ENCODE assay signal across 9 cellular contexts in genomic region chr1:32991819-32992488, GRCh38. TPM values are rescaled to one million over a fixed set of nuclear protein-coding genes. Genes with fewer than 3 reads are reported as not detected.
DNase-seq lines count a peak whose midpoint lies in the region; ATAC-seq and TF ChIP-seq lines count a peak whose summit lies in the region.
"Had no signal": no experiment of that assay in that cellular context is flagged by ENCODE, and none has a peak within 500 bp of the region (broad histone marks: within the 10 kb centered on the region; RNA-seq: fewer than 3 reads in every experiment).

No MANE protein-coding gene starts in this region.

- peak overlapping the region; percentile 33 for H3K4me3 Mint-ChIP-seq in HFFc6
- peak overlapping the region; percentile 53 for H3K4me3 Mint-ChIP-seq in activated T-helper 2 cell treated with anti-CD3 and anti-CD28 coated beads, Interferon-gamma antibody, Interleukin-2, Interleukin-4, amounts not matched to agents 10 μg/mL and 5 μg/mL and 100 μg/mL, durations not matched to agents 14 hours and 24 hours and 36 hours (ENCODE audit: low read depth)

- no peaks in the 10 kb centered on the region for H4K20me1 ChIP-seq in osteoblast (ENCODE audit: insufficient read depth, low read length)

- peaks cover 38% of the 10 kb centered on the region for H3K4me1 ChIP-seq in osteoblast (ENCODE audit: insufficient read depth, low read length)

- TF ChIP-seq CTCF in HFFc6 (IDR thresholded peaks at IDR 0.05), result no peak
- TF ChIP-seq CTCF in osteoblast (IDR thresholded peaks at IDR 0.05; ENCODE audit: extremely low read depth, low read depth, low read length), result no peak

- peak overlapping the region; percentile 89 for H3K27ac ChIP-seq in osteoblast (ENCODE audit: low read depth, low read length)
- H3K27ac ChIP-seq: cardiac muscle cell had no signal

- H3K36me3 Mint-ChIP-seq in HFFc6 (ENCODE audit: low read depth), result no peaks in the 10 kb centered on the region
- H3K36me3 Mint-ChIP-seq in activated T-helper 2 cell treated with anti-CD3 and anti-CD28 coated beads, Interferon-gamma antibody, Interleukin-2, Interleukin-4, amounts not matched to agents 10 μg/mL and 5 μg/mL and 100 μg/mL, durations not matched to agents 14 hours and 24 hours and 36 hours (ENCODE audit: low read depth), result peaks cover 9% of the 10 kb centered on the region

- peaks cover 53% of the 10 kb centered on the region for H3K4me1 Mint-ChIP-seq in HFFc6 (ENCODE audit: low read depth)
- H3K4me1 Mint-ChIP-seq in activated T-helper 2 cell treated with anti-CD3 and anti-CD28 coated beads, Interferon-gamma antibody, Interleukin-2, Interleukin-4, amounts not matched to agents 10 μg/mL and 5 μg/mL and 100 μg/mL, durations not matched to agents 14 hours and 24 hours and 36 hours (ENCODE audit: low read depth), result peaks cover 54% of the 10 kb centered on the region

- DNase-seq in HFFc6 (no peak), osteoblast (ENCODE audit: insufficient read length, low spot score, missing footprints) (no peak), hypothalamus (lab: John Stamatoyannopoulos, UW) (no peak), inferior parietal cortex (ENCODE audit: extremely low spot score) (no peak), AG08396 (ENCODE audit: low spot score) (no peak)
- DNase-seq in activated T-helper 2 cell treated with anti-CD3 and anti-CD28 coated beads, Interferon-gamma antibody, Interleukin-2, Interleukin-4, amounts not matched to agents 10 μg/mL and 5 μg/mL and 100 μg/mL, durations not matched to agents 14 hours and 24 hours and 36 hours (ENCODE audit: low spot score), result no peak
- no peak for DNase-seq in activated CD4-positive, alpha-beta T cell treated with anti-CD3 and anti-CD28 coated beads for 1 hour

- peak; percentile 32 for ATAC-seq in GM18867 (IDR thresholded peaks at IDR 0.05; ENCODE audit: unreplicated experiment)

- H3K79me2 ChIP-seq in osteoblast (ENCODE audit: insufficient read depth, low read length), result no peaks in the 10 kb centered on the region

- H3K9me3 Mint-ChIP-seq in HFFc6, result no peaks in the 10 kb centered on the region
- no peaks in the 10 kb centered on the region for H3K9me3 Mint-ChIP-seq in activated T-helper 2 cell treated with anti-CD3 and anti-CD28 coated beads, Interferon-gamma antibody, Interleukin-2, Interleukin-4, amounts not matched to agents 10 μg/mL and 5 μg/mL and 100 μg/mL, durations not matched to agents 14 hours and 24 hours and 36 hours

- no peaks in the 10 kb centered on the region for H3K9me3 ChIP-seq in osteoblast (ENCODE audit: low read depth, low read length)

- intact Hi-C loops in activated T-helper 2 cell treated with anti-CD3 and anti-CD28 coated beads, Interferon-gamma antibody, Interleukin-2, Interleukin-4, amounts not matched to agents 10 μg/mL and 5 μg/mL and 100 μg/mL, durations not matched to agents 14 hours and 24 hours and 36 hours (cut with micrococcal nuclease), result loop anchor here (1.0 kb wide), 3 partner anchors 11 to 193 kb away; partner anchors contain the start of gene RNF19B

- peak overlapping the region; percentile 15 for H3K4me2 ChIP-seq in osteoblast (ENCODE audit: insufficient read depth, low read length)

- no peaks in the 10 kb centered on the region; the same call in 1 of the 2 replicates for H3K27me3 Mint-ChIP-seq in HFFc6 (ENCODE audit: insufficient read depth)
- H3K27me3 Mint-ChIP-seq in activated T-helper 2 cell treated with anti-CD3 and anti-CD28 coated beads, Interferon-gamma antibody, Interleukin-2, Interleukin-4, amounts not matched to agents 10 μg/mL and 5 μg/mL and 100 μg/mL, durations not matched to agents 14 hours and 24 hours and 36 hours (ENCODE audit: low read depth), result no peaks in the 10 kb centered on the region

- no peaks in the 10 kb centered on the region for H3K27me3 ChIP-seq in osteoblast (ENCODE audit: insufficient read depth, low read length)
- H3K27me3 ChIP-seq: cardiac muscle cell had no signal

- peak overlapping the region; percentile 89 for H3K27ac Mint-ChIP-seq in HFFc6
- H3K27ac Mint-ChIP-seq in activated T-helper 2 cell treated with anti-CD3 and anti-CD28 coated beads, Interferon-gamma antibody, Interleukin-2, Interleukin-4, amounts not matched to agents 10 μg/mL and 5 μg/mL and 100 μg/mL, durations not matched to agents 14 hours and 24 hours and 36 hours, result peak overlapping the region; percentile 90

- no peak overlapping the region for H2AFZ ChIP-seq in osteoblast (ENCODE audit: low read length)

- no peak overlapping the region for H3K4me3 ChIP-seq in osteoblast (ENCODE audit: insufficient read depth, low read length)
- H3K4me3 ChIP-seq: cardiac muscle cell had no signal

- H3K36me3 ChIP-seq in osteoblast (ENCODE audit: insufficient read depth, low read length), result no peaks in the 10 kb centered on the region
- H3K36me3 ChIP-seq: cardiac muscle cell had no signal

RNA-seq across cellular contexts. Expression of gene RNF19B, which starts 27.3 kb away (rescaled TPM):
- 10 to 100 TPM in 3 of 6 experiments, 1 to 10 TPM in 3; 9.4 to 10.6 (median 9.9) TPM for total RNA-seq in HFFc6 (2021; fragmentation: NEBNext Ultra II Directional; extraction: Animal tissue kit (Norgen Biotek cat#: 25700))
- total RNA-seq in activated T-helper 2 cell treated with anti-CD3 and anti-CD28 coated beads, Interferon-gamma antibody, Interleukin-2, Interleukin-4, amounts not matched to agents 10 μg/mL and 5 μg/mL and 100 μg/mL, durations not matched to agents 14 hours and 24 hours and 36 hours, result 50.4 and 52.5 TPM in 2 replicates
- total RNA-seq in osteoblast, result 14.5 and 19.7 TPM in 2 replicates

RNA-seq across cellular contexts. Expression of gene AK2, which starts 44.7 kb away (rescaled TPM):
- 100 to 1,000 TPM; 160 to 173 (median 168) TPM for total RNA-seq in HFFc6 (2021; fragmentation: NEBNext Ultra II Directional; extraction: Animal tissue kit (Norgen Biotek cat#: 25700))
- total RNA-seq in activated T-helper 2 cell treated with anti-CD3 and anti-CD28 coated beads, Interferon-gamma antibody, Interleukin-2, Interleukin-4, amounts not matched to agents 10 μg/mL and 5 μg/mL and 100 μg/mL, durations not matched to agents 14 hours and 24 hours and 36 hours, result 349 TPM in 2 replicates
- total RNA-seq in osteoblast, result 89.3 and 139 TPM in 2 replicates
